Comparison of ENCODE assay signal across 9 cellular contexts in genomic region chr12:53493610-53494391, GRCh38. TPM values are rescaled to one million over a fixed set of nuclear protein-coding genes. Genes with fewer than 3 reads are reported as not detected.
A peak's percentile ranks its signal among the peaks of the same experiment; 100 is the strongest.
DNase-seq lines count a peak whose midpoint lies in the region; ATAC-seq and TF ChIP-seq lines count a peak whose summit lies in the region.
"Had no signal": no experiment of that assay in that cellular context is flagged by ENCODE, and none has a peak within 500 bp of the region (broad histone marks: within the 10 kb centered on the region; RNA-seq: fewer than 3 reads in every experiment).

No MANE protein-coding gene starts in this region.

- H2BK5ac ChIP-seq in trophoblast cell (ENCODE audit: low read depth, low read length, poor library complexity) = no peak overlapping the region

- H2BK120ac ChIP-seq in trophoblast cell (ENCODE audit: insufficient read depth, low read length, poor library complexity) = peak overlapping the region; percentile 77

- H3K18ac ChIP-seq in trophoblast cell (ENCODE audit: low read length) = no peak overlapping the region

- TSS peak; percentile 73 for BruUV-seq in OCI-LY7 (replicated peaks; lab: Mats Ljungman, UMichigan)

- no CpG with 5 or more reads among the region's 11 CpGs for WGBS in trophoblast cell (ENCODE audit: extremely low coverage, insufficient coverage, insufficient read length)

- POLR2A ChIA-PET in OCI-LY7 (lab: Charles Lee) = interaction anchor here (0.5 to 1.7 kb wide), 9 partner anchors 12 to 1814 kb away, joined by 3 to 15 read pairs (median 5); partner anchors contain the start of genes AAAS and SP1

- no peaks in the 10 kb centered on the region for H3K9me3 ChIP-seq in OCI-LY7 (ENCODE audit: low read length)
- H3K9me3 ChIP-seq in trophoblast cell (ENCODE audit: insufficient read depth, low read depth, low read length) = no peaks in the 10 kb centered on the region

- H3K4me3 ChIP-seq in GM12865 (ENCODE audit: low read depth, low read length) (peak overlapping the region; percentile 70), OCI-LY7 (ENCODE audit: low read depth, low read length, poor library complexity, severe bottlenecking) (peak overlapping the region; percentile 69), epithelial cell of proximal tubule (ENCODE audit: low read depth, low read length) (peak overlapping the region; percentile 57), trophoblast cell (ENCODE audit: low read depth, low read length) (no peak overlapping the region)

- H3K27me3 ChIP-seq in trophoblast cell (ENCODE audit: insufficient read depth, low read length) = no peaks in the 10 kb centered on the region

- peaks cover 53% of the 10 kb centered on the region for H3K4me1 ChIP-seq in OCI-LY7 (ENCODE audit: insufficient read depth, low read length, poor library complexity, severe bottlenecking)
- peaks cover 14 to 27% of the 10 kb centered on the region in 2 experiments for H3K4me1 ChIP-seq in trophoblast cell (ENCODE audit: control insufficient read depth in 1 of 2, insufficient read depth in 2 of 2, low read length in 2 of 2)

- H4K12ac ChIP-seq in trophoblast cell (ENCODE audit: low read depth, low read length) = no peak overlapping the region

- H4K8ac ChIP-seq in trophoblast cell (ENCODE audit: low read depth, low read length) = peak overlapping the region; percentile 96

- H3K27ac ChIP-seq in OCI-LY7 (ENCODE audit: low read depth, low read length, poor library complexity, severe bottlenecking) (peak overlapping the region; percentile 58), trophoblast cell (ENCODE audit: low read depth, low read length) (peak overlapping the region; percentile 84)

- H3K9ac ChIP-seq in trophoblast cell (ENCODE audit: low read length) = no peak overlapping the region

- peak overlapping the region; percentile 13 for H3K4ac ChIP-seq in trophoblast cell (ENCODE audit: low read depth, low read length)

- TF ChIP-seq CTCF in GM12865 (IDR thresholded peaks at IDR 0.05; ENCODE audit: insufficient read depth, low read depth, low read length, missing control alignments) (no peak), OCI-LY7 (conservative IDR thresholded peaks at IDR 0.05; ENCODE audit: low read length) (no peak), epithelial cell of proximal tubule (conservative IDR thresholded peaks at IDR 0.05; ENCODE audit: low read depth, low read length) (no peak)

- H2BK12ac ChIP-seq in trophoblast cell (ENCODE audit: low read length) = peak overlapping the region; percentile 12

- CTCF ChIA-PET in OCI-LY7 (lab: Charles Lee; ENCODE audit: unreplicated experiment) = interaction anchor here (0.6 to 1.0 kb wide), 4 partner anchors 15 to 419 kb away, joined by 3 to 4 read pairs (median 3); partner anchors contain the start of gene AAAS

- DNase-seq in GM12865 (ENCODE audit: low read depth) = no peak
- DNase-seq in OCI-LY7 (ENCODE audit: low spot score) = peak; percentile 21
- no peak for DNase-seq in epithelial cell of proximal tubule (ENCODE audit: low read depth)
- peak in 1 of 2 donors; percentile 35 for DNase-seq in trophoblast cell
- no peak for DNase-seq in NCI-H1694 treated with DMSO at 0.1 percent for 48 hours (lab: John Stamatoyannopoulos, UW)
- DNase-seq in G401 (ENCODE audit: low spot score) = no peak

- H2AFZ ChIP-seq in OCI-LY7 (ENCODE audit: low read length) = peak overlapping the region; percentile 61; the same call in 1 of the 2 replicates
- peak overlapping the region; percentile 97 for H2AFZ ChIP-seq in trophoblast cell (ENCODE audit: insufficient read depth, low read length, poor library complexity)

- H2AK5ac ChIP-seq in trophoblast cell (ENCODE audit: low read length) = peak overlapping the region; percentile 27

- peak overlapping the region; percentile 86 for H3K4me2 ChIP-seq in OCI-LY7 (ENCODE audit: low read length)
- H3K4me2 ChIP-seq in trophoblast cell (ENCODE audit: low read length) = peak overlapping the region; percentile 97

- peak overlapping the region; percentile 90 for H4K91ac ChIP-seq in trophoblast cell (ENCODE audit: low read depth, low read length)

- intact Hi-C loops in OCI-LY7 (cut with micrococcal nuclease; ENCODE audit: unreplicated experiment) = no loop called here

- no peaks in the 10 kb centered on the region for H4K20me1 ChIP-seq in OCI-LY7 (ENCODE audit: insufficient read depth, low read length)

- no peaks in the 10 kb centered on the region for H3K9me2 ChIP-seq in OCI-LY7 (ENCODE audit: insufficient read depth, low read length)

- peaks cover 13% of the 10 kb centered on the region for H3K79me1 ChIP-seq in trophoblast cell (ENCODE audit: low read length)

- in situ Hi-C loops in G401 (cut with HindIII; ENCODE audit: low sequenced_read_pairs) = no loop called here

- H3K79me2 ChIP-seq in OCI-LY7 (ENCODE audit: insufficient read depth, low read depth, low read length) (peaks cover 9% of the 10 kb centered on the region; the same call in 1 of the 2 replicates), trophoblast cell (ENCODE audit: control insufficient read depth, insufficient read depth, low read length, poor library complexity) (no peaks in the 10 kb centered on the region)

- no peaks in the 10 kb centered on the region for H3K36me3 ChIP-seq in OCI-LY7 (ENCODE audit: insufficient read depth, low read length)
- H3K36me3 ChIP-seq in trophoblast cell (ENCODE audit: control insufficient read depth in 1 of 2, insufficient read depth in 2 of 2, low read length in 2 of 2) = no peaks in the 10 kb centered on the region

- no peak for ATAC-seq in HG03571 (IDR thresholded peaks at IDR 0.05; ENCODE audit: unreplicated experiment)
- ATAC-seq in esophagus mucosa = no peak

- peak overlapping the region; percentile 90 for H3K14ac ChIP-seq in trophoblast cell (ENCODE audit: low read length)

- no peak overlapping the region for H3K23ac ChIP-seq in trophoblast cell (ENCODE audit: low read length)

RNA-seq across cellular contexts. Expression of gene MAP3K12, which starts 5.5 kb away (rescaled TPM):
- total RNA-seq in OCI-LY7 (2014; rRNA removed; shearing (Covaris generic)) = 7.2 TPM in 2 replicates
- total RNA-seq in OCI-LY7 (2022) = 13.4 and 13.7 TPM in 2 replicates
- 5.8 and 16.7 TPM in 2 replicates for total RNA-seq in epithelial cell of proximal tubule
- 5.5 and 5.8 TPM in 2 replicates for polyA plus RNA-seq in trophoblast cell (2013)
- total RNA-seq in esophagus mucosa = 2.0 TPM
- total RNA-seq in G401 (2014; rRNA removed; shearing (Covaris generic)) = 29.5 and 32.8 TPM in 2 replicates

RNA-seq across cellular contexts. Expression of gene TARBP2, which starts 7.3 kb away (rescaled TPM):
- 49.1 and 62.6 TPM in 2 replicates for total RNA-seq in OCI-LY7 (2014; rRNA removed; shearing (Covaris generic))
- total RNA-seq in OCI-LY7 (2022) (41.8 and 45.9 TPM in 2 replicates), epithelial cell of proximal tubule (51.9 and 78.2 TPM in 2 replicates), esophagus mucosa (19.3 TPM)
- polyA plus RNA-seq in trophoblast cell (2013) = 27.8 and 29.3 TPM in 2 replicates
- 117 and 119 TPM in 2 replicates for total RNA-seq in G401 (2014; rRNA removed; shearing (Covaris generic))

RNA-seq across cellular contexts. Expression of gene NPFF, which starts 13.5 kb away (rescaled TPM):
- total RNA-seq in OCI-LY7 (2014; rRNA removed; shearing (Covaris generic)) = not detected in 2 replicates
- not detected in 2 replicates for total RNA-seq in OCI-LY7 (2022)
- total RNA-seq in epithelial cell of proximal tubule = not detected in 2 replicates
- polyA plus RNA-seq in trophoblast cell (2013) = 0.18 and 0.23 TPM in 2 replicates
- not detected for total RNA-seq in esophagus mucosa
- 10.7 TPM in 1 of 2 replicates, not detected in the other for total RNA-seq in G401 (2014; rRNA removed; shearing (Covaris generic))
- total RNA-seq: T-helper 1 cell treated with Interleukin-12 subunit alpha and Interleukin-12 subunit beta and Interleukin-4 antibody, amounts not matched to agents 30 ng/mL and 1 ng/mL, for 36 hours had no signal

RNA-seq across cellular contexts. Expression of gene PCBP2, which starts 41.9 kb away (rescaled TPM):
- total RNA-seq in OCI-LY7 (2014; rRNA removed; shearing (Covaris generic)) = 183 and 209 TPM in 2 replicates
- total RNA-seq in OCI-LY7 (2022) (1,015 and 1,037 TPM in 2 replicates), epithelial cell of proximal tubule (153 and 169 TPM in 2 replicates), esophagus mucosa (493 TPM)
- 585 and 609 TPM in 2 replicates for polyA plus RNA-seq in trophoblast cell (2013)
- 144 and 145 TPM in 2 replicates for total RNA-seq in G401 (2014; rRNA removed; shearing (Covaris generic))

RNA-seq across cellular contexts. Expression of gene PRR13, which starts 52.3 kb away (rescaled TPM):
- total RNA-seq in OCI-LY7 (2014; rRNA removed; shearing (Covaris generic)) = 54.1 and 83.9 TPM in 2 replicates
- total RNA-seq in OCI-LY7 (2022) = 219 and 230 TPM in 2 replicates
- 132 and 137 TPM in 2 replicates for total RNA-seq in epithelial cell of proximal tubule
- 229 and 234 TPM in 2 replicates for polyA plus RNA-seq in trophoblast cell (2013)
- total RNA-seq in esophagus mucosa = 92.0 TPM
- total RNA-seq in G401 (2014; rRNA removed; shearing (Covaris generic)) = 83.1 and 127 TPM in 2 replicates
